In genomic region chr4:185020863-185021761, GRCh38 we compare ENCODE assay signal across 21 cellular contexts. TPM values are rescaled to one million over a fixed set of nuclear protein-coding genes. Genes with fewer than 3 reads are reported as not detected.
DNase-seq lines count a peak whose midpoint lies in the region; ATAC-seq, FAIRE-seq and TF ChIP-seq lines count a peak whose summit lies in the region.
"Had no signal": no experiment of that assay in that cellular context is flagged by ENCODE, and none has a peak within 500 bp of the region (broad histone marks: within the 10 kb centered on the region; RNA-seq: fewer than 3 reads in every experiment).

No MANE protein-coding gene starts in this region.

- H3K4me1 ChIP-seq in GM23338 (ENCODE audit: insufficient read depth) (peaks cover 45% of the 10 kb centered on the region), HUES64 (ENCODE audit: insufficient read depth, low read length) (peaks cover 24% of the 10 kb centered on the region), endothelial cell of umbilical vein (ENCODE audit: control insufficient read depth, extremely low read depth, insufficient read depth, low read length) (no peaks in the 10 kb centered on the region)
- H3K4me1 ChIP-seq: BE2C, colonic mucosa had no signal

- H3K27me3 Mint-ChIP-seq in GM23338 (ENCODE audit: insufficient read depth, low read depth, poor library complexity) = peaks cover 100% of the 10 kb centered on the region

- H3K36me3 ChIP-seq in GM23338 (ENCODE audit: insufficient read depth) = no peaks in the 10 kb centered on the region
- H3K36me3 ChIP-seq in HUES64 (ENCODE audit: insufficient read depth, low read length) = no peaks in the 10 kb centered on the region
- H3K36me3 ChIP-seq in endothelial cell of umbilical vein (ENCODE audit: control insufficient read depth in 2 of 2, extremely low read depth in 1 of 2, insufficient read depth in 2 of 2, low read length in 2 of 2) = no peaks in the 10 kb centered on the region
- H3K36me3 ChIP-seq: BE2C, colonic mucosa, tibial artery had no signal

- TF ChIP-seq CTCF in GM23338 (conservative IDR thresholded peaks at IDR 0.05; ENCODE audit: low read depth in 2 of 2) = no peak
- TF ChIP-seq CTCF in endothelial cell of umbilical vein (IDR thresholded peaks at IDR 0.05; ENCODE audit: extremely low read depth in 1 of 2, insufficient read depth in 1 of 2, low read depth in 1 of 2, low read length in 2 of 2) = no peak

- DNase-seq in GM23338 (ENCODE audit: low spot score) (peak; percentile 65), endothelial cell of umbilical vein (ENCODE audit: low read depth, low spot score) (no peak), posterior vena cava (ENCODE audit: low spot score) (peak; percentile 69), NCI-H2107 treated with DMSO at 0.1 percent for 48 hours (lab: John Stamatoyannopoulos, UW; ENCODE audit: unreplicated experiment) (no peak), erythroblast (lab: John Stamatoyannopoulos, UW) (no peak)
- DNase-seq in activated naive CD4-positive, alpha-beta T cell (lab: John Stamatoyannopoulos, UW) = no peak
- DNase-seq: activated gamma-delta T cell, aorta, BE2C, colonic mucosa, midbrain, NCI-H1930, occipital lobe, tibial artery had no signal

- POLR2A ChIA-PET in endothelial cell of umbilical vein (lab: Charles Lee) = interaction anchor here (0.7 kb wide), 1 partner anchor 742 kb away, joined by 11 read pairs; no protein-coding TSS in a partner anchor

- no peak overlapping the region for H3K27ac Mint-ChIP-seq in GM23338

- dilution Hi-C loops in endothelial cell of umbilical vein (cut with MboI; ENCODE audit: extremely low pct_ligation_motif_present, low sequenced_read_pairs) = no loop called here

- peak overlapping the region; percentile 82 for H3K4me2 ChIP-seq in GM23338
- H3K4me2 ChIP-seq in endothelial cell of umbilical vein (ENCODE audit: insufficient read depth, low read length) = no peak overlapping the region

- no peak for TF ChIP-seq POLR2A in endothelial cell of umbilical vein (IDR thresholded peaks at IDR 0.05; ENCODE audit: low read depth, low read length)
- TF ChIP-seq POLR2A in erythroblast (IDR thresholded peaks at IDR 0.05; ENCODE audit: low read length) = no peak

- H3K27ac ChIP-seq in GM23338 (ENCODE audit: low read depth) (no peak overlapping the region), HUES64 (ENCODE audit: low read depth, low read length) (no peak overlapping the region), endothelial cell of umbilical vein (ENCODE audit: insufficient read depth, low read depth, low read length) (no peak overlapping the region)
- H3K27ac ChIP-seq: colonic mucosa, tibial artery had no signal

- H3K4me3 ChIP-seq in GM23338 (peak overlapping the region; percentile 54), HUES64 (ENCODE audit: low read length) (peak overlapping the region; percentile 34), endothelial cell of umbilical vein (replicated peaks in 1 of 3; ENCODE audit: insufficient read depth in 1 of 3, low read depth in 1 of 3, low read length in 3 of 3) (no peak overlapping the region)
- H3K4me3 ChIP-seq: colonic mucosa had no signal

- H3K9ac ChIP-seq in HUES64 (ENCODE audit: low read depth, low read length) = no peak overlapping the region
- no peak overlapping the region for H3K9ac ChIP-seq in endothelial cell of umbilical vein (replicated peaks; ENCODE audit: extremely low read depth, insufficient read depth, low read length)

- peaks cover 3% of the 10 kb centered on the region; the same call in 1 of the 3 replicates for H3K9me3 Mint-ChIP-seq in GM23338

- H3K27me3 ChIP-seq in GM23338 (ENCODE audit: insufficient read depth) (peaks cover 100% of the 10 kb centered on the region), HUES64 (ENCODE audit: insufficient read depth, low read length) (peaks cover 100% of the 10 kb centered on the region), endothelial cell of umbilical vein (ENCODE audit: control insufficient read depth in 2 of 2, insufficient read depth in 2 of 2, low read length in 2 of 2) (peaks cover 74 to 85% of the 10 kb centered on the region in 2 experiments)

- H3K9me1 ChIP-seq in endothelial cell of umbilical vein (replicated peaks; ENCODE audit: control insufficient read depth, extremely low read depth, insufficient read depth, low read length) = no peaks in the 10 kb centered on the region

- peaks cover 4% of the 10 kb centered on the region; the same call in 1 of the 2 replicates for H4K20me1 ChIP-seq in GM23338 (replicated peaks; ENCODE audit: insufficient read depth)
- no peaks in the 10 kb centered on the region for H4K20me1 ChIP-seq in endothelial cell of umbilical vein (replicated peaks; ENCODE audit: control insufficient read depth, extremely low read depth, insufficient read depth, low read length)

- 1% methylated on average over 53 of the region's 55 CpGs for WGBS in HUES64

- H3K9me2 ChIP-seq in GM23338 (ENCODE audit: insufficient read depth) = no peaks in the 10 kb centered on the region

- intact Hi-C loops in endothelial cell of umbilical vein (cut with micrococcal nuclease) = no loop called here
- intact Hi-C loops in posterior vena cava (cut with DNase I) = loop anchor here in 1 of 2 donors (5.0 kb wide), 1 partner anchor 381 kb away; no protein-coding TSS in a partner anchor

- H3K4me3 Mint-ChIP-seq in GM23338 = peak overlapping the region; percentile 66

- H2AFZ ChIP-seq in GM23338 (peak overlapping the region; percentile 72; the same call in 1 of the 2 replicates), endothelial cell of umbilical vein (ENCODE audit: low read depth, low read length) (no peak overlapping the region)

- BruUV-seq in endothelial cell of umbilical vein (replicated peaks; lab: Mats Ljungman, UMichigan) = no TSS peak

- H3K79me2 ChIP-seq in GM23338 (replicated peaks; ENCODE audit: insufficient read depth) (no peaks in the 10 kb centered on the region), endothelial cell of umbilical vein (ENCODE audit: control insufficient read depth, insufficient read depth, low read length) (no peaks in the 10 kb centered on the region)

- H3K4me1 Mint-ChIP-seq in GM23338 = peaks cover 40% of the 10 kb centered on the region

- no peaks in the 10 kb centered on the region for H3K36me3 Mint-ChIP-seq in GM23338 (ENCODE audit: low read depth)

- no peaks in the 10 kb centered on the region for H3K9me3 ChIP-seq in HUES64 (ENCODE audit: insufficient read depth, low read depth, low read length)
- no peaks in the 10 kb centered on the region for H3K9me3 ChIP-seq in endothelial cell of umbilical vein (replicated peaks; ENCODE audit: control insufficient read depth, insufficient read depth, low read length)
- H3K9me3 ChIP-seq: BE2C, colonic mucosa, tibial artery had no signal

- peaks cover 17% of the 10 kb centered on the region; the same call in 1 of the 2 replicates for H3F3A ChIP-seq in GM23338 (replicated peaks; ENCODE audit: low read depth)

- CTCF ChIA-PET in endothelial cell of umbilical vein (lab: Charles Lee) = no interaction called here

- FAIRE-seq in endothelial cell of umbilical vein (lab: Jason Lieb, UNC) = no peak
- FAIRE-seq: keratinocyte had no signal

- peak; percentile 2 for ATAC-seq in GM23338

TF ChIP-seq in GM23338, 12 proteins besides CTCF, POLR2A, EP300 and RAD21:
- TF ChIP-seq EZH2phosphoT487 (IDR thresholded peaks at IDR 0.05; ENCODE audit: unreplicated experiment) (peak; percentile 66), EZH2 (IDR thresholded peaks at IDR 0.05; ENCODE audit: low read depth, unreplicated experiment) (peak; percentile 90), JUNB (IDR thresholded peaks at IDR 0.05; ENCODE audit: unreplicated experiment) (no peak), POLR2AphosphoS5 (IDR thresholded peaks at IDR 0.05; ENCODE audit: low read depth) (no peak)

TF ChIP-seq in endothelial cell of umbilical vein, 7 proteins besides CTCF, POLR2A, EP300 and RAD21:
- TF ChIP-seq JUN (IDR thresholded peaks at IDR 0.05; ENCODE audit: borderline replicate concordance, insufficient read depth, insufficient read length, low read depth) (no peak), EZH2 (IDR thresholded peaks at IDR 0.05; ENCODE audit: borderline replicate concordance, low read depth, low read length, severe bottlenecking) (peak; percentile 54)

RNA-seq across cellular contexts. Expression of gene HELT, which starts 2.8 kb away (rescaled TPM):
- total RNA-seq in GM23338 (2014; rRNA removed; shearing (Covaris generic)) = not detected in 2 replicates
- polyA plus RNA-seq in GM23338 (2016; fragmentation: Nextera tagmentation; extraction: Ambion mirVana) (0.28 TPM in 1 of 2 replicates, not detected in the other), endothelial cell of umbilical vein (not detected in 2 replicates)
- polyA plus RNA-seq in HUES64 (2013, experiment 1 of 2) = not detected
- not detected for polyA plus RNA-seq in HUES64 (2013, experiment 2 of 2)
- total RNA-seq in endothelial cell of umbilical vein (not detected in 2 replicates), posterior vena cava (not detected)
- polyA plus RNA-seq in endothelial cell of umbilical vein (2011; cell fraction: cytosol; rRNA removed) = not detected in 2 replicates
- not detected in 2 replicates for polyA plus RNA-seq in endothelial cell of umbilical vein (2011; cell fraction: nucleus; rRNA removed)
- not detected in 2 replicates for polyA plus RNA-seq in endothelial cell of umbilical vein (2012)
- not detected in 2 replicates for polyA minus RNA-seq in endothelial cell of umbilical vein
- not detected for polyA minus RNA-seq in endothelial cell of umbilical vein (2011; cell fraction: cytosol; rRNA and poly(A)+ RNA removed)
- not detected in 2 replicates for polyA minus RNA-seq in endothelial cell of umbilical vein (2011; cell fraction: nucleus; rRNA and poly(A)+ RNA removed)
- total RNA-seq: activated CD8-positive, alpha-beta memory T cell treated with anti-CD3 and anti-CD28 coated beads for 36 hours; aorta; colonic mucosa; glomerular endothelial cell; HT1080; M059J; occipital lobe had no signal
- polyA plus RNA-seq: aorta, esophagus, keratinocyte had no signal

Comparison
In these comparisons a context has a peak if more than half of its experiments do, and no peak if none do; other contexts are left out.
1. DNase-seq: peak in GM23338 (single experiment) and posterior vena cava (single experiment); none in endothelial cell of umbilical vein (single experiment), NCI-H2107 treated with DMSO at 0.1 percent for 48 hours (single experiment), activated naive CD4-positive, alpha-beta T cell (0 of 4) and erythroblast (0 of 2).
2. H3K4me3 ChIP-seq: peak in GM23338 (single experiment) and HUES64 (single experiment); none in endothelial cell of umbilical vein (0 of 3).